ENCODE assay signal across 16 cellular contexts in genomic region chr10:3455385-3456334, GRCh38.
A peak's percentile ranks its signal among the peaks of the same experiment; 100 is the strongest.
DNase-seq lines count a peak whose midpoint lies in the region; ATAC-seq and TF ChIP-seq lines count a peak whose summit lies in the region.
"Had no signal": no experiment of that assay in that cellular context is flagged by ENCODE, and none has a peak within 500 bp of the region (broad histone marks: within the 10 kb centered on the region; RNA-seq: fewer than 3 reads in every experiment).

No MANE protein-coding gene starts in this region.

- H3K4me1 ChIP-seq in neutrophil (ENCODE audit: control insufficient read depth in 1 of 2, insufficient read depth in 1 of 2, low read depth in 1 of 2, low read length in 1 of 2) = peaks cover 13 to 16% of the 10 kb centered on the region in 2 experiments
- H3K4me1 ChIP-seq: parathyroid adenoma, Peyer's patch had no signal

- no peaks in the 10 kb centered on the region for H3K9me3 ChIP-seq in SK-N-MC (ENCODE audit: low read depth, low read length)
- no peaks in the 10 kb centered on the region for H3K9me3 ChIP-seq in neutrophil
- H3K9me3 ChIP-seq: esophagus squamous epithelium, Peyer's patch, upper lobe of left lung had no signal

- peaks cover 8% of the 10 kb centered on the region for H3K9me3 Mint-ChIP-seq in activated CD4-positive, alpha-beta T cell treated with anti-CD3 and anti-CD28 coated beads, Interleukin-2, amount 10 ng/mL, durations not matched to agents 7 days and 5 days

- H3K27ac ChIP-seq in SK-N-MC = peak overlapping the region; percentile 95
- peak overlapping the region; percentile 62 for H3K27ac ChIP-seq in neutrophil
- H3K27ac ChIP-seq: esophagus squamous epithelium, parathyroid adenoma, Peyer's patch, WERI-Rb-1 had no signal

- CTCF ChIA-PET in activated CD4-positive, alpha-beta T cell treated with anti-CD3 and anti-CD28 coated beads, Interleukin-2, amount 10 ng/mL, durations not matched to agents 7 days and 5 days (lab: Charles Lee) = interaction anchor here (0.9 kb wide), 1 partner anchor 10 kb away, joined by 3 read pairs; no protein-coding TSS in a partner anchor

- TF ChIP-seq CTCF in neutrophil (IDR thresholded peaks at IDR 0.05) = no peak

- peak; percentile 32 for DNase-seq in activated CD4-positive, alpha-beta T cell treated with anti-CD3 and anti-CD28 coated beads, Interleukin-2, amount 10 ng/mL, durations not matched to agents 7 days and 5 days
- no peak for DNase-seq in activated CD4-positive, alpha-beta T cell treated with anti-CD3 and anti-CD28 coated beads, Interleukin-2, amount 50 U/mL, for 4 hours
- peak; percentile 66 for DNase-seq in SK-N-MC (ENCODE audit: low read depth, low spot score)
- DNase-seq in ecto neural progenitor cell (ENCODE audit: low spot score) = peak; percentile 35
- no peak for DNase-seq in NCI-H1930 (lab: John Stamatoyannopoulos, UW)
- no peak for DNase-seq in HuH-7.5 (ENCODE audit: low spot score)
- DNase-seq: amygdala, DMS53, esophagus squamous epithelium, KG1, Peyer's patch, upper lobe of left lung, WERI-Rb-1 had no signal

- peaks cover 2% of the 10 kb centered on the region for H3K36me3 Mint-ChIP-seq in activated CD4-positive, alpha-beta T cell treated with anti-CD3 and anti-CD28 coated beads, Interleukin-2, amount 10 ng/mL, durations not matched to agents 7 days and 5 days (ENCODE audit: low read depth)

- H3K4me1 Mint-ChIP-seq in activated CD4-positive, alpha-beta T cell treated with anti-CD3 and anti-CD28 coated beads, Interleukin-2, amount 10 ng/mL, durations not matched to agents 7 days and 5 days = peaks cover 41% of the 10 kb centered on the region

- H3K9ac ChIP-seq in SK-N-MC (ENCODE audit: insufficient read length) = peak overlapping the region; percentile 57
- H3K9ac ChIP-seq: parathyroid adenoma had no signal

- no peak overlapping the region for H3K4me3 Mint-ChIP-seq in activated CD4-positive, alpha-beta T cell treated with anti-CD3 and anti-CD28 coated beads, Interleukin-2, amount 10 ng/mL, durations not matched to agents 7 days and 5 days

- POLR2A ChIA-PET in activated CD4-positive, alpha-beta T cell treated with anti-CD3 and anti-CD28 coated beads, Interleukin-2, amount 10 ng/mL, durations not matched to agents 7 days and 5 days (lab: Charles Lee) = no interaction called here

- peak overlapping the region; percentile 79 for H3K27ac Mint-ChIP-seq in activated CD4-positive, alpha-beta T cell treated with anti-CD3 and anti-CD28 coated beads, Interleukin-2, amount 10 ng/mL, durations not matched to agents 7 days and 5 days

- H3K27me3 Mint-ChIP-seq in activated CD4-positive, alpha-beta T cell treated with anti-CD3 and anti-CD28 coated beads, Interleukin-2, amount 10 ng/mL, durations not matched to agents 7 days and 5 days = no peaks in the 10 kb centered on the region

- no peaks in the 10 kb centered on the region for H3K27me3 ChIP-seq in neutrophil
- H3K27me3 ChIP-seq: esophagus squamous epithelium, Peyer's patch, upper lobe of left lung had no signal

- H3K4me3 ChIP-seq in SK-N-MC = peak overlapping the region; percentile 54
- H3K4me3 ChIP-seq in neutrophil (ENCODE audit: low read depth in 1 of 2, low read length in 1 of 2) = no peak overlapping the region
- H3K4me3 ChIP-seq: esophagus squamous epithelium, Peyer's patch, upper lobe of left lung had no signal

- no peaks in the 10 kb centered on the region for H3K36me3 ChIP-seq in SK-N-MC (ENCODE audit: insufficient read depth, low read length)
- H3K36me3 ChIP-seq in neutrophil = no peaks in the 10 kb centered on the region
- H3K36me3 ChIP-seq: esophagus squamous epithelium, Peyer's patch, upper lobe of left lung, WERI-Rb-1 had no signal

- no peak for ATAC-seq in GM19452 (IDR thresholded peaks at IDR 0.05; ENCODE audit: unreplicated experiment)

Comparison
In these comparisons a context has a peak if more than half of its experiments do, and no peak if none do; other contexts are left out.
1. DNase-seq: peak in activated CD4-positive, alpha-beta T cell treated with anti-CD3 and anti-CD28 coated beads, Interleukin-2, amount 10 ng/mL, durations not matched to agents 7 days and 5 days (single experiment), SK-N-MC (single experiment) and ecto neural progenitor cell (single experiment); none in activated CD4-positive, alpha-beta T cell treated with anti-CD3 and anti-CD28 coated beads, Interleukin-2, amount 50 U/mL, for 4 hours (0 of 2), NCI-H1930 (0 of 2) and HuH-7.5 (single experiment).